Comparison of ENCODE assay signal across 1 cellular context in the genomic region with DNA sequence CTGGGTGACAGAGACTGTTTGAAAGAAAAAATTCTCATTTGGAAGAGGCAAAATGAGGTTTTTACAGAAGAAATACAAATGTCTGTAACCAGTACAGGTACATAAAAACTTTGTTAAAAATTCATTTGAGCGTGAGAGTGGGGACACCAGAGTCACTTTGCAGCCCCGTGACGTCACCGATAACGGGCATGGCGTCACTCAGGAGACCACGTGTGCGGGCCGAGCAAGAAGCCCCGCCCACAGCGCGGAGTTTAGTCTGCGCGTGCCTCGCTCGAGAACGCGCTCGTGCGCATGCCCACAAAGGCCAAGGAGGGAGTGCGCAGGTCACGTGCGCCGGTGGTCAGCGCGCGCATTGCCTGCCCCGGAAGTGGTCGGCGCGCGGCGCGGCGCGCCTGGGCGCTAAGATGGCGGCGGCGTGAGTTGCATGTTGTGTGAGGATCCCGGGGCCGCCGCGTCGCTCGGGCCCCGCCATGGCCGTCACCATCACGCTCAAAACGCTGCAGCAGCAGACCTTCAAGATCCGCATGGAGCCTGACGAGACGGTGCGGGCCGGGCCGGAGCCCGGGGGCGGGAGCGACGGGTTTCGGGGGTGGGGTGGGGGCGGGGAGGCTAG.
TF ChIP-seq lines count a peak whose summit lies in the region.

A gene (plus strand): TSS at position 384 of the 613 bp plus-strand sequence. CDS start 87 bp downstream, at position 471.

TF ChIP-seq in HepG2, 621 proteins besides CTCF, POLR2A, EP300 and RAD21 (continued from another document and continues in another):
- TF ChIP-seq, protein P1, sequence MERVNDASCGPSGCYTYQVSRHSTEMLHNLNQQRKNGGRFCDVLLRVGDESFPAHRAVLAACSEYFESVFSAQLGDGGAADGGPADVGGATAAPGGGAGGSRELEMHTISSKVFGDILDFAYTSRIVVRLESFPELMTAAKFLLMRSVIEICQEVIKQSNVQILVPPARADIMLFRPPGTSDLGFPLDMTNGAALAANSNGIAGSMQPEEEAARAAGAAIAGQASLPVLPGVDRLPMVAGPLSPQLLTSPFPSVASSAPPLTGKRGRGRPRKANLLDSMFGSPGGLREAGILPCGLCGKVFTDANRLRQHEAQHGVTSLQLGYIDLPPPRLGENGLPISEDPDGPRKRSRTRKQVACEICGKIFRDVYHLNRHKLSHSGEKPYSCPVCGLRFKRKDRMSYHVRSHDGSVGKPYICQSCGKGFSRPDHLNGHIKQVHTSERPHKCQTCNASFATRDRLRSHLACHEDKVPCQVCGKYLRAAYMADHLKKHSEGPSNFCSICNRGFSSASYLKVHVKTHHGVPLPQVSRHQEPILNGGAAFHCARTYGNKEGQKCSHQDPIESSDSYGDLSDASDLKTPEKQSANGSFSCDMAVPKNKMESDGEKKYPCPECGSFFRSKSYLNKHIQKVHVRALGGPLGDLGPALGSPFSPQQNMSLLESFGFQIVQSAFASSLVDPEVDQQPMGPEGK (CRISPR knock-in tag; IDR thresholded peaks at IDR 0.05): peak; percentile 69
- TF ChIP-seq CREB1 (IDR thresholded peaks at IDR 0.05): peak; percentile 100
- peak; percentile 96 for TF ChIP-seq CREB1 (CRISPR knock-in tag; IDR thresholded peaks at IDR 0.05)
- TF ChIP-seq, protein P2, sequence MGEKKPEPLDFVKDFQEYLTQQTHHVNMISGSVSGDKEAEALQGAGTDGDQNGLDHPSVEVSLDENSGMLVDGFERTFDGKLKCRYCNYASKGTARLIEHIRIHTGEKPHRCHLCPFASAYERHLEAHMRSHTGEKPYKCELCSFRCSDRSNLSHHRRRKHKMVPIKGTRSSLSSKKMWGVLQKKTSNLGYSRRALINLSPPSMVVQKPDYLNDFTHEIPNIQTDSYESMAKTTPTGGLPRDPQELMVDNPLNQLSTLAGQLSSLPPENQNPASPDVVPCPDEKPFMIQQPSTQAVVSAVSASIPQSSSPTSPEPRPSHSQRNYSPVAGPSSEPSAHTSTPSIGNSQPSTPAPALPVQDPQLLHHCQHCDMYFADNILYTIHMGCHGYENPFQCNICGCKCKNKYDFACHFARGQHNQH (CRISPR knock-in tag; IDR thresholded peaks at IDR 0.05): peak; percentile 85
- TF ChIP-seq, protein P3, sequence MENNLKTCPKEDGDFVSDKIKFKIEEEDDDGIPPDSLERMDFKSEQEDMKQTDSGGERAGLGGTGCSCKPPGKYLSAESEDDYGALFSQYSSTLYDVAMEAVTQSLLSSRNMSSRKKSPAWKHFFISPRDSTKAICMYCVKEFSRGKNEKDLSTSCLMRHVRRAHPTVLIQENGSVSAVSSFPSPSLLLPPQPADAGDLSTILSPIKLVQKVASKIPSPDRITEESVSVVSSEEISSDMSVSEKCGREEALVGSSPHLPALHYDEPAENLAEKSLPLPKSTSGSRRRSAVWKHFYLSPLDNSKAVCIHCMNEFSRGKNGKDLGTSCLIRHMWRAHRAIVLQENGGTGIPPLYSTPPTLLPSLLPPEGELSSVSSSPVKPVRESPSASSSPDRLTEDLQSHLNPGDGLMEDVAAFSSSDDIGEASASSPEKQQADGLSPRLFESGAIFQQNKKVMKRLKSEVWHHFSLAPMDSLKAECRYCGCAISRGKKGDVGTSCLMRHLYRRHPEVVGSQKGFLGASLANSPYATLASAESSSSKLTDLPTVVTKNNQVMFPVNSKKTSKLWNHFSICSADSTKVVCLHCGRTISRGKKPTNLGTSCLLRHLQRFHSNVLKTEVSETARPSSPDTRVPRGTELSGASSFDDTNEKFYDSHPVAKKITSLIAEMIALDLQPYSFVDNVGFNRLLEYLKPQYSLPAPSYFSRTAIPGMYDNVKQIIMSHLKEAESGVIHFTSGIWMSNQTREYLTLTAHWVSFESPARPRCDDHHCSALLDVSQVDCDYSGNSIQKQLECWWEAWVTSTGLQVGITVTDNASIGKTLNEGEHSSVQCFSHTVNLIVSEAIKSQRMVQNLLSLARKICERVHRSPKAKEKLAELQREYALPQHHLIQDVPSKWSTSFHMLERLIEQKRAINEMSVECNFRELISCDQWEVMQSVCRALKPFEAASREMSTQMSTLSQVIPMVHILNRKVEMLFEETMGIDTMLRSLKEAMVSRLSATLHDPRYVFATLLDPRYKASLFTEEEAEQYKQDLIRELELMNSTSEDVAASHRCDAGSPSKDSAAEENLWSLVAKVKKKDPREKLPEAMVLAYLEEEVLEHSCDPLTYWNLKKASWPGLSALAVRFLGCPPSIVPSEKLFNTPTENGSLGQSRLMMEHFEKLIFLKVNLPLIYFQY (CRISPR knock-in tag; IDR thresholded peaks at IDR 0.05; ENCODE audit: borderline replicate concordance): no peak
- TF ChIP-seq CBX5 (CRISPR knock-in tag; IDR thresholded peaks at IDR 0.05; ENCODE audit: borderline replicate concordance): peak; percentile 51; the same call in 1 of the 2 replicates
- TF ChIP-seq SIX1 (CRISPR knock-in tag; IDR thresholded peaks at IDR 0.05; ENCODE audit: borderline replicate concordance): no peak
- TF ChIP-seq, protein P4, sequence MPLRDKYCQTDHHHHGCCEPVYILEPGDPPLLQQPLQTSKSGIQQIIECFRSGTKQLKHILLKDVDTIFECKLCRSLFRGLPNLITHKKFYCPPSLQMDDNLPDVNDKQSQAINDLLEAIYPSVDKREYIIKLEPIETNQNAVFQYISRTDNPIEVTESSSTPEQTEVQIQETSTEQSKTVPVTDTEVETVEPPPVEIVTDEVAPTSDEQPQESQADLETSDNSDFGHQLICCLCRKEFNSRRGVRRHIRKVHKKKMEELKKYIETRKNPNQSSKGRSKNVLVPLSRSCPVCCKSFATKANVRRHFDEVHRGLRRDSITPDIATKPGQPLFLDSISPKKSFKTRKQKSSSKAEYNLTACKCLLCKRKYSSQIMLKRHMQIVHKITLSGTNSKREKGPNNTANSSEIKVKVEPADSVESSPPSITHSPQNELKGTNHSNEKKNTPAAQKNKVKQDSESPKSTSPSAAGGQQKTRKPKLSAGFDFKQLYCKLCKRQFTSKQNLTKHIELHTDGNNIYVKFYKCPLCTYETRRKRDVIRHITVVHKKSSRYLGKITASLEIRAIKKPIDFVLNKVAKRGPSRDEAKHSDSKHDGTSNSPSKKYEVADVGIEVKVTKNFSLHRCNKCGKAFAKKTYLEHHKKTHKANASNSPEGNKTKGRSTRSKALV (CRISPR knock-in tag; IDR thresholded peaks at IDR 0.05): peak; percentile 83; the same call in 1 of the 2 replicates
- TF ChIP-seq ZNF598 (CRISPR knock-in tag; IDR thresholded peaks at IDR 0.05; ENCODE audit: borderline replicate concordance): no peak
- TF ChIP-seq GATAD1 (CRISPR knock-in tag; IDR thresholded peaks at IDR 0.05): peak; percentile 94
- TF ChIP-seq, protein P5, sequence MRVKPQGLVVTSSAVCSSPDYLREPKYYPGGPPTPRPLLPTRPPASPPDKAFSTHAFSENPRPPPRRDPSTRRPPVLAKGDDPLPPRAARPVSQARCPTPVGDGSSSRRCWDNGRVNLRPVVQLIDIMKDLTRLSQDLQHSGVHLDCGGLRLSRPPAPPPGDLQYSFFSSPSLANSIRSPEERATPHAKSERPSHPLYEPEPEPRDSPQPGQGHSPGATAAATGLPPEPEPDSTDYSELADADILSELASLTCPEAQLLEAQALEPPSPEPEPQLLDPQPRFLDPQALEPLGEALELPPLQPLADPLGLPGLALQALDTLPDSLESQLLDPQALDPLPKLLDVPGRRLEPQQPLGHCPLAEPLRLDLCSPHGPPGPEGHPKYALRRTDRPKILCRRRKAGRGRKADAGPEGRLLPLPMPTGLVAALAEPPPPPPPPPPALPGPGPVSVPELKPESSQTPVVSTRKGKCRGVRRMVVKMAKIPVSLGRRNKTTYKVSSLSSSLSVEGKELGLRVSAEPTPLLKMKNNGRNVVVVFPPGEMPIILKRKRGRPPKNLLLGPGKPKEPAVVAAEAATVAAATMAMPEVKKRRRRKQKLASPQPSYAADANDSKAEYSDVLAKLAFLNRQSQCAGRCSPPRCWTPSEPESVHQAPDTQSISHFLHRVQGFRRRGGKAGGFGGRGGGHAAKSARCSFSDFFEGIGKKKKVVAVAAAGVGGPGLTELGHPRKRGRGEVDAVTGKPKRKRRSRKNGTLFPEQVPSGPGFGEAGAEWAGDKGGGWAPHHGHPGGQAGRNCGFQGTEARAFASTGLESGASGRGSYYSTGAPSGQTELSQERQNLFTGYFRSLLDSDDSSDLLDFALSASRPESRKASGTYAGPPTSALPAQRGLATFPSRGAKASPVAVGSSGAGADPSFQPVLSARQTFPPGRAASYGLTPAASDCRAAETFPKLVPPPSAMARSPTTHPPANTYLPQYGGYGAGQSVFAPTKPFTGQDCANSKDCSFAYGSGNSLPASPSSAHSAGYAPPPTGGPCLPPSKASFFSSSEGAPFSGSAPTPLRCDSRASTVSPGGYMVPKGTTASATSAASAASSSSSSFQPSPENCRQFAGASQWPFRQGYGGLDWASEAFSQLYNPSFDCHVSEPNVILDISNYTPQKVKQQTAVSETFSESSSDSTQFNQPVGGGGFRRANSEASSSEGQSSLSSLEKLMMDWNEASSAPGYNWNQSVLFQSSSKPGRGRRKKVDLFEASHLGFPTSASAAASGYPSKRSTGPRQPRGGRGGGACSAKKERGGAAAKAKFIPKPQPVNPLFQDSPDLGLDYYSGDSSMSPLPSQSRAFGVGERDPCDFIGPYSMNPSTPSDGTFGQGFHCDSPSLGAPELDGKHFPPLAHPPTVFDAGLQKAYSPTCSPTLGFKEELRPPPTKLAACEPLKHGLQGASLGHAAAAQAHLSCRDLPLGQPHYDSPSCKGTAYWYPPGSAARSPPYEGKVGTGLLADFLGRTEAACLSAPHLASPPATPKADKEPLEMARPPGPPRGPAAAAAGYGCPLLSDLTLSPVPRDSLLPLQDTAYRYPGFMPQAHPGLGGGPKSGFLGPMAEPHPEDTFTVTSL (CRISPR knock-in tag; IDR thresholded peaks at IDR 0.05; ENCODE audit: borderline replicate concordance): peak; percentile 51
- TF ChIP-seq, protein P6, sequence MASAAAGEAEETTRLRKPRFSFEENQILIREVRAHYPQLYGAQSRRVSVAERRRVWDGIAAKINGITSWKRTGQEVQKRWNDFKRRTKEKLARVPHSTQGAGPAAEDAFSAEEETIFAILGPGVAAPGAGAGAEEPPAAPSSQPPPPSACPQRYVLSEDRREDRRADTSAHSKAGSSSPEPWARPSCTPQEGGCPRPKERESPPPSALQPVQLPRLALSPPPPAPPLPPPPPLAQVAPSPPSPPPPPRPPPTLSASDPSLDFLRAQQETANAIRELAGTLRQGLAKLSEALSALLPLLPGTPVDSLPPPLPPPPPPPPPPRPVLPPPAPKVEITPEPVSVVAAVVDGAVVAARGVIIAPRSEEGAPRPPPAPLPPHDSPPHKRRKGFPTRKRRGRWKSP (CRISPR knock-in tag; IDR thresholded peaks at IDR 0.05): peak; percentile 91
- TF ChIP-seq HOXA5 (CRISPR knock-in tag; IDR thresholded peaks at IDR 0.05): peak; percentile 71
- TF ChIP-seq ZNF143 (CRISPR knock-in tag; IDR thresholded peaks at IDR 0.05): peak; percentile 64
- peak; percentile 37; the same call in 1 of the 2 replicates for TF ChIP-seq NR1H2 (CRISPR knock-in tag; IDR thresholded peaks at IDR 0.05; ENCODE audit: borderline replicate concordance, low read depth)
- TF ChIP-seq ZBTB3 (CRISPR knock-in tag; IDR thresholded peaks at IDR 0.05; ENCODE audit: borderline replicate concordance, low read depth): peak; percentile 30; the same call in 1 of the 2 replicates
- TF ChIP-seq ZNF746 (CRISPR knock-in tag; IDR thresholded peaks at IDR 0.05): no peak
- peak; percentile 3; the same call in 1 of the 2 replicates for TF ChIP-seq MAFF (IDR thresholded peaks at IDR 0.05; ENCODE audit: low read depth, low read length)
- TF ChIP-seq ZNF333 (CRISPR knock-in tag; IDR thresholded peaks at IDR 0.05; ENCODE audit: borderline replicate concordance): no peak
- TF ChIP-seq MXD4 (CRISPR knock-in tag; IDR thresholded peaks at IDR 0.05): peak; percentile 91
- TF ChIP-seq RFX1 (IDR thresholded peaks at IDR 0.05): no peak
- TF ChIP-seq GATAD2A (CRISPR knock-in tag; IDR thresholded peaks at IDR 0.05): peak; percentile 58
- TF ChIP-seq ZNF850 (CRISPR knock-in tag; conservative IDR thresholded peaks at IDR 0.05): peak; percentile 81; the same call in 1 of the 2 replicates
- TF ChIP-seq, protein P7, sequence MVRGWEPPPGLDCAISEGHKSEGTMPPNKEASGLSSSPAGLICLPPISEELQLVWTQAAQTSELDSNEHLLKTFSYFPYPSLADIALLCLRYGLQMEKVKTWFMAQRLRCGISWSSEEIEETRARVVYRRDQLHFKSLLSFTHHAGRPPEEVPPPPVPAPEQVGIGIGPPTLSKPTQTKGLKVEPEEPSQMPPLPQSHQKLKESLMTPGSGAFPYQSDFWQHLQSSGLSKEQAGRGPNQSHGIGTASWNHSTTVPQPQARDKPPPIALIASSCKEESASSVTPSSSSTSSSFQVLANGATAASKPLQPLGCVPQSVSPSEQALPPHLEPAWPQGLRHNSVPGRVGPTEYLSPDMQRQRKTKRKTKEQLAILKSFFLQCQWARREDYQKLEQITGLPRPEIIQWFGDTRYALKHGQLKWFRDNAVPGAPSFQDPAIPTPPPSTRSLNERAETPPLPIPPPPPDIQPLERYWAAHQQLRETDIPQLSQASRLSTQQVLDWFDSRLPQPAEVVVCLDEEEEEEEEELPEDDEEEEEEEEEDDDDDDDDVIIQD (CRISPR knock-in tag; IDR thresholded peaks at IDR 0.05; ENCODE audit: low read depth): peak; percentile 41; the same call in 1 of the 2 replicates
- TF ChIP-seq, protein P8, sequence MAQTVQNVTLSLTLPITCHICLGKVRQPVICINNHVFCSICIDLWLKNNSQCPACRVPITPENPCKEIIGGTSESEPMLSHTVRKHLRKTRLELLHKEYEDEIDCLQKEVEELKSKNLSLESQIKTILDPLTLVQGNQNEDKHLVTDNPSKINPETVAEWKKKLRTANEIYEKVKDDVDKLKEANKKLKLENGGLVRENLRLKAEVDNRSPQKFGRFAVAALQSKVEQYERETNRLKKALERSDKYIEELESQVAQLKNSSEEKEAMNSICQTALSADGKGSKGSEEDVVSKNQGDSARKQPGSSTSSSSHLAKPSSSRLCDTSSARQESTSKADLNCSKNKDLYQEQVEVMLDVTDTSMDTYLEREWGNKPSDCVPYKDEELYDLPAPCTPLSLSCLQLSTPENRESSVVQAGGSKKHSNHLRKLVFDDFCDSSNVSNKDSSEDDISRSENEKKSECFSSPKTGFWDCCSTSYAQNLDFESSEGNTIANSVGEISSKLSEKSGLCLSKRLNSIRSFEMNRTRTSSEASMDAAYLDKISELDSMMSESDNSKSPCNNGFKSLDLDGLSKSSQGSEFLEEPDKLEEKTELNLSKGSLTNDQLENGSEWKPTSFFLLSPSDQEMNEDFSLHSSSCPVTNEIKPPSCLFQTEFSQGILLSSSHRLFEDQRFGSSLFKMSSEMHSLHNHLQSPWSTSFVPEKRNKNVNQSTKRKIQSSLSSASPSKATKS (CRISPR knock-in tag; IDR thresholded peaks at IDR 0.05): no peak
- no peak for TF ChIP-seq FOXK2 (IDR thresholded peaks at IDR 0.05)
- peak; percentile 88 for TF ChIP-seq SALL1 (CRISPR knock-in tag; IDR thresholded peaks at IDR 0.05)
- TF ChIP-seq, protein P9, sequence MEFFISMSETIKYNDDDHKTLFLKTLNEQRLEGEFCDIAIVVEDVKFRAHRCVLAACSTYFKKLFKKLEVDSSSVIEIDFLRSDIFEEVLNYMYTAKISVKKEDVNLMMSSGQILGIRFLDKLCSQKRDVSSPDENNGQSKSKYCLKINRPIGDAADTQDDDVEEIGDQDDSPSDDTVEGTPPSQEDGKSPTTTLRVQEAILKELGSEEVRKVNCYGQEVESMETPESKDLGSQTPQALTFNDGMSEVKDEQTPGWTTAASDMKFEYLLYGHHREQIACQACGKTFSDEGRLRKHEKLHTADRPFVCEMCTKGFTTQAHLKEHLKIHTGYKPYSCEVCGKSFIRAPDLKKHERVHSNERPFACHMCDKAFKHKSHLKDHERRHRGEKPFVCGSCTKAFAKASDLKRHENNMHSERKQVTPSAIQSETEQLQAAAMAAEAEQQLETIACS (CRISPR knock-in tag; IDR thresholded peaks at IDR 0.05): peak; percentile 99
- TF ChIP-seq ZNF329 (CRISPR knock-in tag; IDR thresholded peaks at IDR 0.05; ENCODE audit: low read depth): 0 out of 2 replicates have a peak, but pooled peaks have one; percentile 48
- TF ChIP-seq ZNF776 (CRISPR knock-in tag; IDR thresholded peaks at IDR 0.05): peak; percentile 49; the same call in 1 of the 2 replicates
- peak; percentile 81; the same call in 1 of the 2 replicates for TF ChIP-seq ZMYM2 (CRISPR knock-in tag; IDR thresholded peaks at IDR 0.05)
- TF ChIP-seq SRSF9 (IDR thresholded peaks at IDR 0.05; ENCODE audit: borderline replicate concordance, insufficient read depth, low read depth, low read length, poor library complexity, severe bottlenecking): no peak
